8 cellular contexts compared by ENCODE assay signal in genomic region chr17:59853919-59854729, GRCh38. TPM values are rescaled to one million over a fixed set of nuclear protein-coding genes. Genes with fewer than 3 reads are reported as not detected.
DNase-seq lines count a peak whose midpoint lies in the region; ATAC-seq, FAIRE-seq and TF ChIP-seq lines count a peak whose summit lies in the region.
"Not testable (repeated sequence)": the region's sequence is repeated elsewhere in the genome, so short reads cannot be mapped to it uniquely, and the experiment has no call there.

No MANE protein-coding gene starts in this region.

- peak overlapping the region in 1 of 2 experiments; percentile 60 for H3K14ac ChIP-seq in mesenchymal stem cell (ENCODE audit: low read length in 2 of 2)

- H3K9me3 ChIP-seq in HUES48 (ENCODE audit: control insufficient read depth, insufficient read depth, low read length); astrocyte (ENCODE audit: insufficient read depth, low read depth, low read length); esophagus muscularis mucosa; mesenchymal stem cell (ENCODE audit: control insufficient read depth, low read length); tibial artery: not testable (repeated sequence)

- not testable (repeated sequence) for H3K27me3 Mint-ChIP-seq in T-cell; astrocyte (ENCODE audit: low read depth, unreplicated experiment)

- H3K79me2 ChIP-seq in astrocyte (ENCODE audit: insufficient read depth, low read length): not testable (repeated sequence)

- TF ChIP-seq EP300 in esophagus muscularis mucosa (IDR thresholded peaks at IDR 0.05): not testable (repeated sequence)

- H3K4me3 Mint-ChIP-seq in T-cell: not testable (repeated sequence)
- peak overlapping the region; percentile 50 for H3K4me3 Mint-ChIP-seq in astrocyte (ENCODE audit: unreplicated experiment)

- not testable (repeated sequence) for H3K4me2 ChIP-seq in astrocyte (ENCODE audit: low read length); mesenchymal stem cell (ENCODE audit: low read length, poor library complexity, severe bottlenecking)

- TF ChIP-seq CTCF in 22Rv1 (IDR thresholded peaks at IDR 0.05); astrocyte (IDR thresholded peaks at IDR 0.05; ENCODE audit: insufficient read depth, low read depth, low read length); esophagus muscularis mucosa (IDR thresholded peaks at IDR 0.05); tibial artery (IDR thresholded peaks at IDR 0.05): not testable (repeated sequence)

- peak overlapping the region; percentile 82 for H2BK5ac ChIP-seq in mesenchymal stem cell (ENCODE audit: low read depth, low read length, poor library complexity, severe bottlenecking)

- H3K36me3 Mint-ChIP-seq in T-cell; astrocyte (ENCODE audit: low read depth, unreplicated experiment): not testable (repeated sequence)

- peaks cover 16% of the 10 kb centered on the region for H3K4me1 ChIP-seq in HUES48 (ENCODE audit: control insufficient read depth, insufficient read depth, low read length)
- H3K4me1 ChIP-seq in astrocyte (ENCODE audit: insufficient read depth, low read length): peaks cover 17% of the 10 kb centered on the region
- peaks cover 18 to 46% (median 38%) of the 10 kb centered on the region in 4 donors for H3K4me1 ChIP-seq in esophagus muscularis mucosa
- H3K4me1 ChIP-seq in mesenchymal stem cell (ENCODE audit: control insufficient read depth, insufficient read depth, low read depth, low read length): not testable (repeated sequence)
- peaks cover 15% of the 10 kb centered on the region for H3K4me1 ChIP-seq in rectal smooth muscle tissue (ENCODE audit: control insufficient read depth, insufficient read depth, low read length)
- H3K4me1 ChIP-seq in tibial artery: peaks cover 0 to 51% (median 27%) of the 10 kb centered on the region in 4 donors

- WGBS in esophagus muscularis mucosa: 93% methylated on average over 10 of the region's 10 CpGs
- WGBS in mesenchymal stem cell: 88% methylated on average over 9 of the region's 10 CpGs

- H2BK12ac ChIP-seq in mesenchymal stem cell (ENCODE audit: low read length in 2 of 2): peak overlapping the region; percentile 86 to 99

- not testable (repeated sequence) for H2AFZ ChIP-seq in astrocyte (ENCODE audit: low read depth, low read length); mesenchymal stem cell (ENCODE audit: low read depth, low read length)

- POLR2A ChIA-PET in T-cell (lab: Charles Lee): interaction anchor here (0.5 to 1.0 kb wide), 5 partner anchors 13 to 806 kb away, joined by 3 to 7 read pairs (median 3); no protein-coding TSS in a partner anchor

- H2BK15ac ChIP-seq in mesenchymal stem cell (ENCODE audit: low read depth, poor library complexity, severe bottlenecking): peak overlapping the region; percentile 44

- not testable (repeated sequence) for H4K20me1 ChIP-seq in astrocyte (ENCODE audit: insufficient read depth, low read length)

- not testable (repeated sequence) for H3K27me3 ChIP-seq in HUES48 (ENCODE audit: control insufficient read depth, insufficient read depth, low read length); astrocyte (ENCODE audit: insufficient read depth, low read length); esophagus muscularis mucosa; mesenchymal stem cell (ENCODE audit: control insufficient read depth in 1 of 2, insufficient read depth in 1 of 2, low read length in 2 of 2); rectal smooth muscle tissue (ENCODE audit: control insufficient read depth, insufficient read depth, low read length); tibial artery

- CTCF ChIA-PET in T-cell (lab: Charles Lee): interaction anchor here in 1 of 2 donors (0.5 to 2.6 kb wide), 9 partner anchors 16 to 1154 kb away, joined by 3 to 10 read pairs (median 4); no protein-coding TSS in a partner anchor

- H3K79me1 ChIP-seq in mesenchymal stem cell (replicated peaks; ENCODE audit: low read length, poor library complexity, severe bottlenecking): not testable (repeated sequence)

- H4K8ac ChIP-seq in mesenchymal stem cell (ENCODE audit: low read length): peak overlapping the region; percentile 79

- TF ChIP-seq POLR2A in esophagus muscularis mucosa (IDR thresholded peaks at IDR 0.05; ENCODE audit: low read depth): not testable (repeated sequence)

- H2BK120ac ChIP-seq in mesenchymal stem cell (ENCODE audit: low read depth, low read length): peak overlapping the region; percentile 67

- not testable (repeated sequence) for H3K9me3 Mint-ChIP-seq in T-cell; astrocyte (ENCODE audit: unreplicated experiment)

- H3K27ac Mint-ChIP-seq in T-cell: peak overlapping the region; percentile 39 to 65
- peak overlapping the region; percentile 82 for H3K27ac Mint-ChIP-seq in astrocyte (ENCODE audit: unreplicated experiment)

- intact Hi-C loops in esophagus muscularis mucosa (cut with DNase I); tibial artery (cut with DNase I; ENCODE audit: low total_unique reads): not testable (repeated sequence)

- not testable (repeated sequence) for FAIRE-seq in astrocyte (lab: Jason Lieb, UNC)

- peak overlapping the region; percentile 76 for H4K91ac ChIP-seq in mesenchymal stem cell (ENCODE audit: low read length)

- peak overlapping the region; percentile 91 for H2AK5ac ChIP-seq in mesenchymal stem cell (ENCODE audit: low read length, severe bottlenecking)

- H3K23ac ChIP-seq in mesenchymal stem cell (ENCODE audit: low read length in 2 of 2): peak overlapping the region in 1 of 2 experiments; percentile 80

- H3K9ac ChIP-seq in HUES48 (ENCODE audit: low read depth, low read length); mesenchymal stem cell (ENCODE audit: low read length); rectal smooth muscle tissue (ENCODE audit: low read length): not testable (repeated sequence)
- H3K9ac ChIP-seq in astrocyte (ENCODE audit: low read length): peak overlapping the region; percentile 38

- peak overlapping the region; percentile 64 for H3K27ac ChIP-seq in 22Rv1
- peak overlapping the region; percentile 66 for H3K27ac ChIP-seq in HUES48 (ENCODE audit: low read depth, low read length)
- H3K27ac ChIP-seq in astrocyte (ENCODE audit: low read depth, low read length): peak overlapping the region; percentile 77
- H3K27ac ChIP-seq in esophagus muscularis mucosa (replicated peaks in 1 of 4): peak overlapping the region; percentile 75 to 81 (median 78)
- peak overlapping the region; percentile 94 for H3K27ac ChIP-seq in mesenchymal stem cell (ENCODE audit: low read length, poor library complexity, severe bottlenecking)
- H3K27ac ChIP-seq in rectal smooth muscle tissue (ENCODE audit: low read depth, low read length): peak overlapping the region; percentile 96
- H3K27ac ChIP-seq in tibial artery: peak overlapping the region; percentile 58 to 72

- H3K4ac ChIP-seq in mesenchymal stem cell (ENCODE audit: low read depth in 1 of 2, low read length in 2 of 2): peak overlapping the region; percentile 78 to 94

- H3K18ac ChIP-seq in mesenchymal stem cell (ENCODE audit: low read depth in 1 of 2, low read length in 2 of 2): peak overlapping the region; percentile 87 to 94

- not testable (repeated sequence) for H3K4me3 ChIP-seq in HUES48 (ENCODE audit: low read depth, low read length); astrocyte (ENCODE audit: insufficient read depth, low read depth, low read length); esophagus muscularis mucosa; mesenchymal stem cell (ENCODE audit: insufficient read depth in 1 of 2, low read depth in 1 of 2, low read length in 2 of 2); rectal smooth muscle tissue (ENCODE audit: low read length); tibial artery

- DNase-seq in T-cell; astrocyte (ENCODE audit: low read depth); esophagus muscularis mucosa (ENCODE audit: extremely low spot score); mesenchymal stem cell: not testable (repeated sequence)
- peak in 1 of 2 donors; percentile 46 for DNase-seq in tibial artery

- ATAC-seq in T-cell (replicated peaks in 1 of 4): not testable (repeated sequence)

- not testable (repeated sequence) for H3K36me3 ChIP-seq in HUES48 (ENCODE audit: control insufficient read depth, insufficient read depth, low read length); astrocyte (ENCODE audit: insufficient read depth, low read length); esophagus muscularis mucosa; mesenchymal stem cell (ENCODE audit: control insufficient read depth in 1 of 2, insufficient read depth in 2 of 2, low read depth in 1 of 2, low read length in 2 of 2); rectal smooth muscle tissue (ENCODE audit: control insufficient read depth, insufficient read depth, low read length); tibial artery

- H3K4me1 Mint-ChIP-seq in T-cell (peaks cover 26 to 42% (median 29%) of the 10 kb centered on the region in 3 donors), astrocyte (ENCODE audit: low read depth, unreplicated experiment) (peaks cover 35% of the 10 kb centered on the region)

RNA-seq across cellular contexts. Expression of gene TUBD1, which starts 38.6 kb away (rescaled TPM):
- total RNA-seq in T-cell (10 to 100 TPM; 16.6 to 27.9 (median 25.1) TPM), astrocyte (9.0 and 9.2 TPM in 2 replicates), esophagus muscularis mucosa (10 to 100 TPM in 1 of 4 donors, 1 to 10 TPM in 3; 5.6 to 10.4 (median 7.0) TPM)
- 4.7 TPM for polyA plus RNA-seq in mesenchymal stem cell (2013, experiment 1 of 2)
- polyA plus RNA-seq in mesenchymal stem cell (2013, experiment 2 of 2): 4.6 TPM

RNA-seq across cellular contexts. Expression of gene RPS6KB1, which starts 38.8 kb away (rescaled TPM):
- 10 to 100 TPM; 57.7 to 90.4 (median 61.7) TPM for total RNA-seq in T-cell
- total RNA-seq in astrocyte: 33.4 and 41.7 TPM in 2 replicates
- 10 to 100 TPM; 26.6 to 45.2 (median 33.4) TPM for total RNA-seq in esophagus muscularis mucosa
- 17.4 TPM for polyA plus RNA-seq in mesenchymal stem cell (2013, experiment 1 of 2)
- polyA plus RNA-seq in mesenchymal stem cell (2013, experiment 2 of 2): 17.7 TPM
